17 cellular contexts compared by ENCODE assay signal in genomic region chr6:151288711-151289398, GRCh38. TPM values are rescaled to one million over a fixed set of nuclear protein-coding genes. Genes with fewer than 3 reads are reported as not detected.
DNase-seq lines count a peak whose midpoint lies in the region; ATAC-seq and TF ChIP-seq lines count a peak whose summit lies in the region.
"Had no signal": no experiment of that assay in that cellular context is flagged by ENCODE, and none has a peak within 500 bp of the region (broad histone marks: within the 10 kb centered on the region; RNA-seq: fewer than 3 reads in every experiment).

No MANE protein-coding gene starts in this region.

- H3K9me3 Mint-ChIP-seq in activated T-cell treated with anti-CD3 and anti-CD28 coated beads, Interleukin-2, amount 50 U/mL, for 24 hours = no peaks in the 10 kb centered on the region
- H3K9me3 Mint-ChIP-seq: neural progenitor cell had no signal

- H3K9me3 ChIP-seq in suprapubic skin = no peaks in the 10 kb centered on the region
- H3K9me3 ChIP-seq: lower lobe of right lung, right atrium auricular region, uterus had no signal

- H3K36me3 ChIP-seq in suprapubic skin = no peaks in the 10 kb centered on the region
- H3K36me3 ChIP-seq: lower lobe of right lung, neural progenitor cell, right atrium auricular region, uterus had no signal

- H3K4me1 ChIP-seq in suprapubic skin = peaks cover 6% of the 10 kb centered on the region

- TF ChIP-seq EP300 in suprapubic skin (IDR thresholded peaks at IDR 0.05) = no peak

- DNase-seq in activated T-cell treated with anti-CD3 and anti-CD28 coated beads, Interleukin-2, amount 50 U/mL, for 24 hours = no peak
- no peak for DNase-seq in activated T-cell treated with anti-CD3 and anti-CD28 coated beads for 4 hours
- peak; percentile 63 for DNase-seq in NCI-H1436 (lab: John Stamatoyannopoulos, UW)
- DNase-seq in amniotic epithelial cell (ENCODE audit: low read depth) = peak; percentile 25
- DNase-seq in stimulated activated naive CD8-positive, alpha-beta T cell treated with anti-CD3 and anti-CD28 coated beads, Interleukin-15, Interleukin-2, amounts not matched to agents 100 U/mL and 50 U/mL, for 24 hours = no peak
- no peak for DNase-seq in suprapubic skin (ENCODE audit: low spot score in 2 of 2)
- no peak for DNase-seq in DMS 273 (lab: John Stamatoyannopoulos, UW; ENCODE audit: unreplicated experiment)
- DNase-seq in activated CD4-positive, CD25-positive, alpha-beta regulatory T cell (lab: John Stamatoyannopoulos, UW) = no peak
- DNase-seq: GM23248; lower lobe of right lung; NCI-H345; stimulated activated CD4-positive, alpha-beta T cell treated with anti-CD3 and anti-CD28 coated beads, Interleukin-2, amount 100 ng/mL, for 48 hours; uterus had no signal

- H3K36me3 Mint-ChIP-seq in activated T-cell treated with anti-CD3 and anti-CD28 coated beads, Interleukin-2, amount 50 U/mL, for 24 hours (ENCODE audit: low read depth) = no peaks in the 10 kb centered on the region

- peak; percentile 41 for ATAC-seq in stimulated activated naive CD8-positive, alpha-beta T cell treated with anti-CD3 and anti-CD28 coated beads, Interleukin-15, Interleukin-2, amounts not matched to agents 100 U/mL and 50 U/mL, for 24 hours
- ATAC-seq: lower lobe of right lung had no signal

- H3K27me3 ChIP-seq in suprapubic skin = no peaks in the 10 kb centered on the region
- H3K27me3 ChIP-seq: neural progenitor cell, right atrium auricular region, uterus had no signal

- no peak overlapping the region for H3K27ac ChIP-seq in suprapubic skin
- H3K27ac ChIP-seq: epithelial cell of prostate, GM23248, lower lobe of right lung, neural progenitor cell, right atrium auricular region, VCaP had no signal

- peaks cover 61% of the 10 kb centered on the region for H3K27me3 Mint-ChIP-seq in activated T-cell treated with anti-CD3 and anti-CD28 coated beads, Interleukin-2, amount 50 U/mL, for 24 hours

- 82% methylated on average over 10 of the region's 10 CpGs for WGBS in suprapubic skin

- peak overlapping the region; percentile 58 for H3K27ac Mint-ChIP-seq in activated T-cell treated with anti-CD3 and anti-CD28 coated beads, Interleukin-2, amount 50 U/mL, for 24 hours
- H3K27ac Mint-ChIP-seq: neural progenitor cell had no signal

- H3K4me1 Mint-ChIP-seq in activated T-cell treated with anti-CD3 and anti-CD28 coated beads, Interleukin-2, amount 50 U/mL, for 24 hours (ENCODE audit: low read depth) = peaks cover 39% of the 10 kb centered on the region

- no peak overlapping the region for H3K4me3 ChIP-seq in suprapubic skin
- H3K4me3 ChIP-seq: GM23248, lower lobe of right lung, neural progenitor cell, right atrium auricular region, uterus had no signal

- TF ChIP-seq POLR2A in suprapubic skin (IDR thresholded peaks at IDR 0.05) = no peak

- no peak for TF ChIP-seq CTCF in suprapubic skin (IDR thresholded peaks at IDR 0.05)

- no peak overlapping the region for H3K4me3 Mint-ChIP-seq in activated T-cell treated with anti-CD3 and anti-CD28 coated beads, Interleukin-2, amount 50 U/mL, for 24 hours
- H3K4me3 Mint-ChIP-seq: neural progenitor cell had no signal

RNA-seq across cellular contexts. Expression of gene AKAP12, which starts 49.1 kb away (rescaled TPM):
- 10 to 100 TPM in 3 of 4 donors, 1 to 10 TPM in 1; 7.2 to 20.1 (median 11.9) TPM for total RNA-seq in suprapubic skin

Comparison
In these comparisons a context has a peak if more than half of its experiments do, and no peak if none do; other contexts are left out.
1. DNase-seq: peak in NCI-H1436 (single experiment) and amniotic epithelial cell (single experiment); none in activated T-cell treated with anti-CD3 and anti-CD28 coated beads, Interleukin-2, amount 50 U/mL, for 24 hours (single experiment), activated T-cell treated with anti-CD3 and anti-CD28 coated beads for 4 hours (single experiment), stimulated activated naive CD8-positive, alpha-beta T cell treated with anti-CD3 and anti-CD28 coated beads, Interleukin-15, Interleukin-2, amounts not matched to agents 100 U/mL and 50 U/mL, for 24 hours (single experiment), suprapubic skin (0 of 2), DMS 273 (single experiment) and activated CD4-positive, CD25-positive, alpha-beta regulatory T cell (0 of 4).